14 cellular contexts compared by ENCODE assay signal in genomic region chr3:167031364-167032049, GRCh38.
DNase-seq lines count a peak whose midpoint lies in the region; TF ChIP-seq lines count a peak whose summit lies in the region.
"Had no signal": no experiment of that assay in that cellular context is flagged by ENCODE, and none has a peak within 500 bp of the region (broad histone marks: within the 10 kb centered on the region; RNA-seq: fewer than 3 reads in every experiment).

No MANE protein-coding gene starts in this region.

- 54% methylated on average over 12 of the region's 12 CpGs for WGBS in smooth muscle cell (ENCODE audit: low lambda C conversion rate)

- no peak overlapping the region for H3K4me2 ChIP-seq in smooth muscle cell

- H2AFZ ChIP-seq in smooth muscle cell (ENCODE audit: low read depth): peak overlapping the region; percentile 34

- no peaks in the 10 kb centered on the region for H3K36me3 ChIP-seq in smooth muscle cell (ENCODE audit: low read depth)

- H3K9me3 ChIP-seq in smooth muscle cell (replicated peaks; ENCODE audit: low read depth): no peaks in the 10 kb centered on the region

- no peaks in the 10 kb centered on the region for H3F3A ChIP-seq in smooth muscle cell (ENCODE audit: low read depth)

- no peak overlapping the region for H3K27ac ChIP-seq in smooth muscle cell (ENCODE audit: low read depth)
- H3K27ac ChIP-seq: 22Rv1 had no signal

- no peaks in the 10 kb centered on the region for H3K79me2 ChIP-seq in smooth muscle cell (ENCODE audit: low read depth)

- no peaks in the 10 kb centered on the region for H3K27me3 ChIP-seq in smooth muscle cell (ENCODE audit: low read depth)

- TF ChIP-seq CTCF in smooth muscle cell (IDR thresholded peaks at IDR 0.05; ENCODE audit: borderline replicate concordance, insufficient read depth, poor library complexity, severe bottlenecking): no peak

- H3K9ac ChIP-seq in smooth muscle cell (ENCODE audit: low read depth): no peak overlapping the region

- no peaks in the 10 kb centered on the region for H3K4me1 ChIP-seq in smooth muscle cell (ENCODE audit: low read depth)

- DNase-seq in NCI-H146 (lab: John Stamatoyannopoulos, UW): peak; percentile 55
- no peak for DNase-seq in NCI-H146 treated with DMSO at 0.1 percent for 48 hours (lab: John Stamatoyannopoulos, UW; ENCODE audit: unreplicated experiment)
- DNase-seq in amniotic epithelial cell (ENCODE audit: low read depth): peak; percentile 67
- peak; percentile 51 for DNase-seq in islet precursor cell
- DNase-seq in smooth muscle cell (lab: John Stamatoyannopoulos, UW; ENCODE audit: unreplicated experiment): no peak
- no peak for DNase-seq in T-helper 2 cell
- no peak for DNase-seq in inferior parietal cortex (ENCODE audit: extremely low spot score)
- no peak for DNase-seq in midbrain (lab: John Stamatoyannopoulos, UW)
- DNase-seq: CD4-positive, alpha-beta memory T cell; DND-41; NCI-H526 treated with DMSO at 0.1 percent for 48 hours; NK-92 treated with Interleukin-12 subunit alpha and Interleukin-12 subunit beta, amount 100 ng/mL, for 24 hours; SHP77 treated with DMSO at 0.1 percent for 48 hours had no signal

- no peak overlapping the region for H3K4me3 ChIP-seq in smooth muscle cell

- H4K20me1 ChIP-seq in smooth muscle cell (ENCODE audit: low read depth): no peaks in the 10 kb centered on the region

Comparison
In these comparisons a context has a peak if more than half of its experiments do, and no peak if none do; other contexts are left out.
1. DNase-seq: peak in NCI-H146 (single experiment), amniotic epithelial cell (single experiment) and islet precursor cell (single experiment); none in NCI-H146 treated with DMSO at 0.1 percent for 48 hours (single experiment), smooth muscle cell (single experiment), T-helper 2 cell (0 of 5), inferior parietal cortex (single experiment) and midbrain (single experiment).